Comparison of ENCODE assay signal across 21 cellular contexts in genomic region chr2:233654501-233654900, GRCh38. TPM values are rescaled to one million over a fixed set of nuclear protein-coding genes. Genes with fewer than 3 reads are reported as not detected.
DNase-seq lines count a peak whose midpoint lies in the region; ATAC-seq and TF ChIP-seq lines count a peak whose summit lies in the region.
"Had no signal": no experiment of that assay in that cellular context is flagged by ENCODE, and none has a peak within 500 bp of the region (broad histone marks: within the 10 kb centered on the region; RNA-seq: fewer than 3 reads in every experiment).

No MANE protein-coding gene starts in this region.

- TF ChIP-seq CTCF in A673 (conservative IDR thresholded peaks at IDR 0.05; ENCODE audit: low read depth, low read length) (no peak), Loucy (conservative IDR thresholded peaks at IDR 0.05; ENCODE audit: low read length) (no peak), choroid plexus epithelial cell (conservative IDR thresholded peaks at IDR 0.05; ENCODE audit: low read depth, low read length) (no peak), natural killer cell (IDR thresholded peaks at IDR 0.05) (no peak), PC-9 (conservative IDR thresholded peaks at IDR 0.05) (no peak)

- intact Hi-C loops in A673 (cut with micrococcal nuclease; ENCODE audit: unreplicated experiment) = no loop called here
- intact Hi-C loops in natural killer cell (cut with micrococcal nuclease) = no loop called here
- intact Hi-C loops in PC-9 (cut with micrococcal nuclease; ENCODE audit: unreplicated experiment) = no loop called here

- no peaks in the 10 kb centered on the region for H3K36me3 Mint-ChIP-seq in natural killer cell
- H3K36me3 Mint-ChIP-seq: CD8-positive, alpha-beta T cell had no signal

- no peaks in the 10 kb centered on the region for H3K9me2 ChIP-seq in Loucy (replicated peaks; ENCODE audit: low read depth, low read length)
- H3K9me2 ChIP-seq in PC-9 (ENCODE audit: insufficient read depth) = no peaks in the 10 kb centered on the region

- ATAC-seq in natural killer cell = peak; percentile 26 to 94 (median 62)
- ATAC-seq: CD8-positive, alpha-beta T cell; GM12878 had no signal

- no peak overlapping the region for H3K27ac Mint-ChIP-seq in natural killer cell
- H3K27ac Mint-ChIP-seq: B cell; CD8-positive, alpha-beta T cell had no signal

- peaks cover 5 to 23% of the 10 kb centered on the region in 2 donors for H3K27me3 Mint-ChIP-seq in natural killer cell (ENCODE audit: low read depth in 2 of 2)

- H3K4me3 ChIP-seq in A673 (ENCODE audit: low read depth, low read length, poor library complexity, severe bottlenecking) (no peak overlapping the region), Loucy (ENCODE audit: low read length, poor library complexity, severe bottlenecking) (no peak overlapping the region), choroid plexus epithelial cell (ENCODE audit: low read depth, low read length) (no peak overlapping the region), PC-9 (no peak overlapping the region)
- H3K4me3 ChIP-seq: BLaER1 treated with 17β-estradiol and CSF1 and Interleukin-3, amounts not matched to agents 10 nM and 100 nM; GM12878; HAP-1 had no signal

- H3K36me3 ChIP-seq in A673 (ENCODE audit: insufficient read depth, low read length, poor library complexity, severe bottlenecking) (no peaks in the 10 kb centered on the region), Loucy (ENCODE audit: insufficient read depth, low read length) (no peaks in the 10 kb centered on the region), PC-9 (ENCODE audit: low read depth) (no peaks in the 10 kb centered on the region)
- H3K36me3 ChIP-seq: BLaER1 treated with 17β-estradiol and CSF1 and Interleukin-3, amounts not matched to agents 10 nM and 100 nM; HAP-1 had no signal

- POLR2A ChIA-PET in A673 (lab: Charles Lee; ENCODE audit: low non-redundant PET) (no interaction called here), PC-9 (lab: Charles Lee; ENCODE audit: unreplicated experiment) (no interaction called here)

- H3K4me2 ChIP-seq in Loucy (ENCODE audit: low read depth, low read length, poor library complexity, severe bottlenecking) (peak overlapping the region; percentile 37), PC-9 (no peak overlapping the region)
- H3K4me2 ChIP-seq: BLaER1 treated with 17β-estradiol and CSF1 and Interleukin-3, amounts not matched to agents 10 nM and 100 nM had no signal

- no peak overlapping the region for H2AFZ ChIP-seq in Loucy (ENCODE audit: low read length)
- no peak overlapping the region for H2AFZ ChIP-seq in PC-9

- H3K4me1 Mint-ChIP-seq in natural killer cell = peaks cover 11 to 27% of the 10 kb centered on the region in 2 donors
- H3K4me1 Mint-ChIP-seq: B cell had no signal

- peak; percentile 12 for DNase-seq in A673 (ENCODE audit: low spot score)
- DNase-seq in choroid plexus epithelial cell (ENCODE audit: low read depth) = peak; percentile 33
- DNase-seq in natural killer cell = no peak
- DNase-seq in LoVo (ENCODE audit: low spot score) = no peak
- DNase-seq in PC-9 = no peak
- DNase-seq in stimulated activated CD4-positive, alpha-beta T cell treated with anti-CD3 and anti-CD28 coated beads, Interleukin-12 subunit alpha, Interleukin-12 subunit beta, amount 100 ng/mL, for 4 hours = no peak
- DNase-seq: 8988T; CD8-positive, alpha-beta T cell; DMS 273 treated with DMSO at 0.1 percent for 48 hours; DMS53; DND-41; EL had no signal

- H3K4me1 ChIP-seq in A673 (ENCODE audit: insufficient read depth, low read length, poor library complexity, severe bottlenecking) (no peaks in the 10 kb centered on the region), Loucy (ENCODE audit: insufficient read depth, low read length, poor library complexity, severe bottlenecking) (peaks cover 6% of the 10 kb centered on the region), PC-9 (replicated peaks; ENCODE audit: insufficient read depth) (peaks cover 45% of the 10 kb centered on the region)
- H3K4me1 ChIP-seq: BLaER1 treated with 17β-estradiol and CSF1 and Interleukin-3, amounts not matched to agents 10 nM and 100 nM; HAP-1 had no signal

- H3K4me3 Mint-ChIP-seq in natural killer cell = peak overlapping the region; percentile 4
- H3K4me3 Mint-ChIP-seq: B cell; CD8-positive, alpha-beta T cell had no signal

- no peaks in the 10 kb centered on the region for H3K9me3 Mint-ChIP-seq in natural killer cell
- H3K9me3 Mint-ChIP-seq: CD8-positive, alpha-beta T cell had no signal

- no peaks in the 10 kb centered on the region for H3K79me2 ChIP-seq in Loucy (ENCODE audit: insufficient read depth, low read length)
- no peaks in the 10 kb centered on the region for H3K79me2 ChIP-seq in PC-9 (ENCODE audit: low read depth)

- CTCF ChIA-PET in A673 (lab: Charles Lee) (no interaction called here), PC-9 (lab: Charles Lee) (no interaction called here)

- H3K27ac ChIP-seq in A673 (ENCODE audit: low read depth, low read length, poor library complexity, severe bottlenecking) (no peak overlapping the region), PC-9 (no peak overlapping the region)
- H3K27ac ChIP-seq: BLaER1 treated with 17β-estradiol and CSF1 and Interleukin-3, amounts not matched to agents 10 nM and 100 nM; HL-60 had no signal

- H4K20me1 ChIP-seq in Loucy (ENCODE audit: insufficient read depth, low read length, poor library complexity, severe bottlenecking) (no peaks in the 10 kb centered on the region), PC-9 (ENCODE audit: insufficient read depth) (no peaks in the 10 kb centered on the region)
- H4K20me1 ChIP-seq: BLaER1 treated with 17β-estradiol and CSF1 and Interleukin-3, amounts not matched to agents 10 nM and 100 nM had no signal

- H3K27me3 ChIP-seq in A673 (replicated peaks; ENCODE audit: insufficient read depth, low read depth, low read length, poor library complexity) (no peaks in the 10 kb centered on the region), Loucy (ENCODE audit: insufficient read depth, low read length, poor library complexity, severe bottlenecking) (no peaks in the 10 kb centered on the region), PC-9 (ENCODE audit: insufficient read depth, low read depth) (no peaks in the 10 kb centered on the region)
- H3K27me3 ChIP-seq: BLaER1 treated with 17β-estradiol and CSF1 and Interleukin-3, amounts not matched to agents 10 nM and 100 nM had no signal

- no peak overlapping the region for H3K9ac ChIP-seq in Loucy (ENCODE audit: low read depth, low read length, poor library complexity, severe bottlenecking)
- H3K9ac ChIP-seq: BLaER1 treated with 17β-estradiol and CSF1 and Interleukin-3, amounts not matched to agents 10 nM and 100 nM had no signal

- H3K9me3 ChIP-seq in A673 (ENCODE audit: low read depth, low read length, poor library complexity, severe bottlenecking) (no peaks in the 10 kb centered on the region), Loucy (ENCODE audit: insufficient read depth, low read depth, low read length) (no peaks in the 10 kb centered on the region), PC-9 (ENCODE audit: insufficient read depth, low read depth) (no peaks in the 10 kb centered on the region; the same call in 1 of the 2 replicates)
- H3K9me3 ChIP-seq: BLaER1 treated with 17β-estradiol and CSF1 and Interleukin-3, amounts not matched to agents 10 nM and 100 nM; HAP-1 had no signal

- H3F3A ChIP-seq in Loucy (ENCODE audit: low read depth) (no peaks in the 10 kb centered on the region), PC-9 (ENCODE audit: insufficient read depth, low read depth) (peaks cover 24% of the 10 kb centered on the region)

- BruUV-seq in A673 (replicated peaks; lab: Mats Ljungman, UMichigan) (no TSS peak), PC-9 (replicated peaks; lab: Mats Ljungman, UMichigan) (no TSS peak)

RNA-seq across cellular contexts. Expression of gene UGT1A9, which starts 17.2 kb away (rescaled TPM):
- total RNA-seq in A673 (2021) (not detected in 2 replicates), natural killer cell (not detected), PC-9 (2021) (not detected in 2 replicates)
- total RNA-seq: B cell; CD8-positive, alpha-beta T cell; G401; GM12878; HT1080 had no signal

RNA-seq across cellular contexts. Expression of gene UGT1A10, which starts 18.3 kb away (rescaled TPM):
- total RNA-seq in A673 (2021) (not detected in 2 replicates), natural killer cell (not detected), PC-9 (2021) (not detected in 2 replicates)
- total RNA-seq: B cell; CD8-positive, alpha-beta T cell; G401; GM12878; H4; HT1080 had no signal

RNA-seq across cellular contexts. Expression of gene UGT1A7, which starts 27.2 kb away (rescaled TPM):
- total RNA-seq in A673 (2021) (not detected in 2 replicates), natural killer cell (not detected), PC-9 (2021) (20.3 and 26.7 TPM in 2 replicates)
- total RNA-seq: B cell; CD8-positive, alpha-beta T cell; G401; GM12878; H4; HT1080 had no signal

RNA-seq across cellular contexts. Expression of gene UGT1A8, which starts 37.1 kb away (rescaled TPM):
- not detected in 2 replicates for total RNA-seq in A673 (2021)
- total RNA-seq in natural killer cell = not detected
- total RNA-seq in PC-9 (2021) = 0.17 and 0.20 TPM in 2 replicates
- total RNA-seq: B cell; CD8-positive, alpha-beta T cell; G401; GM12878; H4; HT1080 had no signal

RNA-seq across cellular contexts. Expression of gene UGT1A6, which starts 38.2 kb away (rescaled TPM):
- total RNA-seq in A673 (2021) (not detected in 2 replicates), natural killer cell (not detected), PC-9 (2021) (549 and 643 TPM in 2 replicates)
- total RNA-seq: B cell; CD8-positive, alpha-beta T cell; G401; GM12878; HT1080 had no signal

Comparison
In these comparisons a context has a peak if more than half of its experiments do, and no peak if none do; other contexts are left out.
1. DNase-seq: peak in A673 (single experiment) and choroid plexus epithelial cell (single experiment); none in natural killer cell (single experiment), LoVo (single experiment), PC-9 (0 of 2) and stimulated activated CD4-positive, alpha-beta T cell treated with anti-CD3 and anti-CD28 coated beads, Interleukin-12 subunit alpha, Interleukin-12 subunit beta, amount 100 ng/mL, for 4 hours (single experiment).
2. RNA of gene UGT1A7, which starts 27.2 kb away (total RNA-seq): 20.3 to 26.7 TPM in PC-9; not detected in A673 and not detected in natural killer cell; every median in the first group is over 10 times any median in the second.